Comparison of ENCODE assay signal across 1 cellular context in the genomic region with DNA sequence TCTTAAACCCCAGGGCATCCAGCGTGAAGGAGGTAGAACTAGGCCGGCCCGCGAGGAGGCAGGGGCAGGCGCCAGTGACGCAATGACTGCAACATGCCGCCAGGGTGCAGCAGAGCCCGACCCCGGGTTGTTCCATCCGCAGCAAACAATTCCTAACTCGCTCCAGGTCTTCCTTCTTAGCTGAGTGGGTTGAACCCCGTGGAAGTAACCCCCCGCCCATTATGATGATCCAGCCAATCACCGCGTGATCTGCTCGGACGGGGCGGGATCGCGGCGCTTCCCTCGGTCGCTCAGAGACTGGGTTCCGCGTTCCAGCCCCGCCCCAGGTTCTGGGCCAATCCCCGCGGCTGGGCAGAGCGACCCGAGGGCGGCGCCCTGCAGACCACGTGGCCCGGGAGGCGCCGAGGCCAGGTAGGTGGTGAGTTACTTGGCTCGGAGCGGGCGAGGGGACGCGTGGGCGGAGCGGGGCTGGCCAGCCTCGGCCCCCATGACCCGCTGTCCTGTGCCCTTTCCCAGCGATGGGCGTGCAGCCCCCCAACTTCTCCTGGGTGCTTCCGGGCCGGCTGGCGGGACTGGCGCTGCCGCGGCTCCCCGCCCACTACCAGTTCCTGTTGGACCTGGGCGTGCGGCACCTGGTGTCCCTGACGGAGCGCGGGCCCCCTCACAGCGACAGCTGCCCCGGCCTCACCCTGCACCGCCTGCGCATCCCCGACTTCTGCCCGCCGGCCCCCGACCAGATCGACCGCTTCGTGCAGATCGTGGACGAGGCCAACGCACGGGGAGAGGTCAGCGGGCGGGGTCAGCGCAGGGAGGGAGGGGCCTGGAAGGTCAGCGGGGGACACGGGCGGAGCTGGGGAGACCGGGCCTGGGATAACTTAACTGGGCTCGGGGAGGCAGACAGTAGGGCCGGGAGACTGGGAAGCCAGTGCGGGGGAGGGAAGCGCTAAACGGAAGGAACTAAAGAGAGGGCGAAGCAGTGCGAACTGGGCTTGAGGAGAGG.
TF ChIP-seq lines count a peak whose summit lies in the region.

Gene DUSP23, plus strand, starts transcription at position 380 of the 1,000 bp plus-strand sequence. Its CDS starts 139 bp downstream, at position 519.

TF ChIP-seq in SK-N-SH, 30 proteins besides CTCF, POLR2A, EP300 and RAD21 (continued from another document):
- TF ChIP-seq, protein P1, sequence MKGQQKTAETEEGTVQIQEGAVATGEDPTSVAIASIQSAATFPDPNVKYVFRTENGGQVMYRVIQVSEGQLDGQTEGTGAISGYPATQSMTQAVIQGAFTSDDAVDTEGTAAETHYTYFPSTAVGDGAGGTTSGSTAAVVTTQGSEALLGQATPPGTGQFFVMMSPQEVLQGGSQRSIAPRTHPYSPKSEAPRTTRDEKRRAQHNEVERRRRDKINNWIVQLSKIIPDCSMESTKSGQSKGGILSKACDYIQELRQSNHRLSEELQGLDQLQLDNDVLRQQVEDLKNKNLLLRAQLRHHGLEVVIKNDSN (IDR thresholded peaks at IDR 0.05; ENCODE audit: borderline replicate concordance, low read depth), result peak; percentile 93
- TF ChIP-seq MAX (IDR thresholded peaks at IDR 0.05; ENCODE audit: low read depth) (peak; percentile 98), GATA2 (CRISPR knock-in tag; IDR thresholded peaks at IDR 0.05) (no peak), SMC3 (IDR thresholded peaks at IDR 0.05; ENCODE audit: low read depth, low read length) (peak; percentile 92), PBX3 (IDR thresholded peaks at IDR 0.05) (peak; percentile 42), CHD2 (IDR thresholded peaks at IDR 0.05; ENCODE audit: low read length, partially characterized antibody) (peak; percentile 75), IRF3 (IDR thresholded peaks at IDR 0.05; ENCODE audit: low read depth, low read length) (no peak), NRF1 (IDR thresholded peaks at IDR 0.05; ENCODE audit: low read depth, low read length) (0 out of 2 replicates have a peak, but pooled peaks have one; percentile 26), GABPA (IDR thresholded peaks at IDR 0.05; ENCODE audit: low read depth) (0 out of 2 replicates have a peak, but pooled peaks have one; percentile 4), ELF1 (IDR thresholded peaks at IDR 0.05) (peak; percentile 80), TCF12 (IDR thresholded peaks at IDR 0.05) (no peak), RFX5 (IDR thresholded peaks at IDR 0.05; ENCODE audit: low read length) (peak; percentile 81), NFIC (IDR thresholded peaks at IDR 0.05; ENCODE audit: borderline replicate concordance) (no peak)
- TF ChIP-seq, protein P2, sequence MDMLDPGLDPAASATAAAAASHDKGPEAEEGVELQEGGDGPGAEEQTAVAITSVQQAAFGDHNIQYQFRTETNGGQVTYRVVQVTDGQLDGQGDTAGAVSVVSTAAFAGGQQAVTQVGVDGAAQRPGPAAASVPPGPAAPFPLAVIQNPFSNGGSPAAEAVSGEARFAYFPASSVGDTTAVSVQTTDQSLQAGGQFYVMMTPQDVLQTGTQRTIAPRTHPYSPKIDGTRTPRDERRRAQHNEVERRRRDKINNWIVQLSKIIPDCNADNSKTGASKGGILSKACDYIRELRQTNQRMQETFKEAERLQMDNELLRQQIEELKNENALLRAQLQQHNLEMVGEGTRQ (IDR thresholded peaks at IDR 0.05; ENCODE audit: borderline replicate concordance, low read depth, low read length), result peak; percentile 60
